Comparison of ENCODE assay signal across 8 cellular contexts in the genomic region with DNA sequence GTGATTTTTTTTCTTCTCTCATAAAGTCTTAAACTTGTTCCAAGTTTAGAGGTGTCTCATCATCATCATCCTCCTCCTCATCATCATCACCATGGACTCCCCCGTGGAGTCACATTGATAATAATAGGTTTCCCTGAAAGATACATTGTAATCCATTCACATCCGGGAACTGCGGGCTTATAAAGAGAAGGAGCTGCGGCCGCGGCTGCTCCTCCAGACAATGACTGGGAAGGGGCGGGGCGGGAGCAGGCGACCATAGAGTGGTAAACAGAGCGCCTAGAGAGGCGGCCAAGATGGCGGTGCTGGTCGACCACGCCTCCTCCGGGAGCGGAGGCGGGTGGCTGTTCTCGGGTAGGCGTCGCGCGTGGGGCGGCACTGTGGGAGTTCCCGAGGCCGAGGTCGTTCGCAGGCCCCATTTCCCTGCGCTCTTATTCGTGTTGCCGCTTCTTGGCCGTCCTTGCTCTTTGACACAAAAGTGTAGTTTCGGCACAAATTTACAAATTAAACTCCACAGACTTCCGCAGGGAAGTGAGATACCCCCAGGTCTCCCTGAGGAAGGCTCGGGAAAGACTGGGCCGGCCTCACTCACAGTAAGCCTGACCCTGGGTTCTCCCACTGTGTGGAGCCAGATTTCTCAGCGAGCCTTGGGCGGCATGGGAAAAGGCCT. TPM values are rescaled to one million over a fixed set of nuclear protein-coding genes. Genes with fewer than 3 reads are reported as not detected.
A peak's percentile ranks its signal among the peaks of the same experiment; 100 is the strongest.
DNase-seq lines count a peak whose midpoint lies in the region; ATAC-seq and TF ChIP-seq lines count a peak whose summit lies in the region.

No MANE protein-coding gene starts in this region.

- peak overlapping the region; percentile 72 to 92 (median 86) for H3K27ac Mint-ChIP-seq in CD14-positive monocyte
- peak overlapping the region; percentile 96 for H3K27ac Mint-ChIP-seq in mesothelial cell of epicardium

- H3K27me3 Mint-ChIP-seq in CD14-positive monocyte (ENCODE audit: low read depth in 3 of 3): peaks cover 0 to 5% (median 3%) of the 10 kb centered on the region in 3 donors
- no peaks in the 10 kb centered on the region for H3K27me3 Mint-ChIP-seq in mesothelial cell of epicardium (ENCODE audit: low read depth)

- intact Hi-C loops in CD14-positive monocyte (cut with micrococcal nuclease): loop anchor here (5.0 to 10.0 kb wide), 3 partner anchors 665 to 1065 kb away; a partner anchor contains a TSS

- TF ChIP-seq CTCF in CD14-positive monocyte (IDR thresholded peaks at IDR 0.05): no peak
- no peak for TF ChIP-seq CTCF in mesothelial cell of epicardium (IDR thresholded peaks at IDR 0.05; ENCODE audit: unreplicated experiment)

- peaks cover 26% of the 10 kb centered on the region for H3K4me1 Mint-ChIP-seq in CD14-positive monocyte
- peaks cover 23% of the 10 kb centered on the region for H3K4me1 Mint-ChIP-seq in mesothelial cell of epicardium

- H3K36me3 Mint-ChIP-seq in CD14-positive monocyte (no peaks in the 10 kb centered on the region), mesothelial cell of epicardium (no peaks in the 10 kb centered on the region)

- ATAC-seq in GM19455 (IDR thresholded peaks at IDR 0.05; ENCODE audit: unreplicated experiment): peak; percentile 84

- H3K9me3 Mint-ChIP-seq in CD14-positive monocyte (peaks cover 0 to 3% (median 0%) of the 10 kb centered on the region in 7 donors), mesothelial cell of epicardium (peaks cover 3% of the 10 kb centered on the region)

- DNase-seq in CD14-positive monocyte (ENCODE audit: low spot score) (peak; percentile 93), HPDE6-E6E7 (ENCODE audit: extremely low spot score) (peak; percentile 89), epidermal melanocyte (ENCODE audit: insufficient read length, low spot score) (peak; percentile 74), mesothelial cell of epicardium (ENCODE audit: low spot score in 2 of 2, unreplicated experiment in 2 of 2) (peak; percentile 81 to 95)
- DNase-seq in NK-92 treated with Interleukin-12 subunit alpha and Interleukin-12 subunit beta, amount 100 ng/mL, for 24 hours (lab: John Stamatoyannopoulos, UW): peak; percentile 79
- DNase-seq in activated CD8-positive, alpha-beta memory T cell treated with anti-CD3 and anti-CD28 coated beads, Interleukin-2, amount 50 U/mL, for 48 hours: peak; percentile 81
- peak; percentile 36 for DNase-seq in stimulated activated CD8-positive, alpha-beta memory T cell treated with anti-CD3 and anti-CD28 coated beads, Interleukin-15, amount 100 ng/mL, for 24 hours (ENCODE audit: low read depth)

- H3K4me3 Mint-ChIP-seq in CD14-positive monocyte (peak overlapping the region; percentile 81 to 94), mesothelial cell of epicardium (peak overlapping the region; percentile 90)

RNA-seq across cellular contexts. Expression of a gene that starts 1.8 kb away (rescaled TPM):
- 10 to 100 TPM; 10.7 to 12.9 TPM for polyA plus RNA-seq in CD14-positive monocyte
- total RNA-seq in mesothelial cell of epicardium: 210 to 224 TPM (median 218 TPM) in 3 replicates

Comparison
In these comparisons a context has a peak if more than half of its experiments do, and no peak if none do; other contexts are left out.
1. Peak in every context shown above with its lines: DNase-seq and ATAC-seq.
2. DNase-seq: peak in every context shown above with its lines; median percentile 93 in CD14-positive monocyte; 89 in HPDE6-E6E7; 88 in mesothelial cell of epicardium; 81 in activated CD8-positive, alpha-beta memory T cell treated with anti-CD3 and anti-CD28 coated beads, Interleukin-2, amount 50 U/mL, for 48 hours; 79 in NK-92 treated with Interleukin-12 subunit alpha and Interleukin-12 subunit beta, amount 100 ng/mL, for 24 hours; 74 in epidermal melanocyte; 36 in stimulated activated CD8-positive, alpha-beta memory T cell treated with anti-CD3 and anti-CD28 coated beads, Interleukin-15, amount 100 ng/mL, for 24 hours.